ENCODE assay signal across 12 cellular contexts in the genomic region with DNA sequence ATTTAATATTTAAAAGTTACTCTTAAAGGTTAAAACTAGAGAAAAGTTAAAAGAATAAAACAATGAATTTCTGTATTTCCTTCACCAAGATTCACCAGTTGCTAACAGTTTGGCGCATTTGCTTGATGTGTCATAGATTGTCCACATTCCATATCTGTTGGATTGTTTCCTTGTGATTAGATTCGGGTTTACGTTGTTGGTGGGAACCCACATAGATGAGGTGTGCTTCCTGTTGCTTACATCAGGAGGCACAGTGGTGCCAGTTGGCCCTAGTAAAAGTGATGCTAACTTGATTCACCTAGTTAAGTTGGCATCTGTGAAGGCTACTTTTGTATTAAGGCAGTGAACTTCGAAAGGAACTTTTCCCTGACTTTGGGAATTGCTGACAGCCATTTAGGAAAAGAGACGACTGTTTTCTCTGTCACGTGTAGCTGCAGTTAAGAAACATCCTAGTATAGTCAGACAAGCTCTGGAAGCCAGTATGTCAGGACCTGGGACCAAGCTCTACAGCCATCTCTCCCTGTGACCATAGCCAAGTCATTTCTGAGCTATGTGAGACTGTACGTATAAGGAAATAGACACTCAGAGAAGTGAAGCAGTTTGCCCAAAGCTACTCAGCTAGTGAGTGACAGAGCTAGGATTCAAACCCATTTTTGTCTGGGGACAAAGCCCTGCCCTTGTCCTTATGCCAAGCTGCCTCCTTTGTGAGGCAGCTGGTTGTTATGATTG. TPM values are rescaled to one million over a fixed set of nuclear protein-coding genes. Genes with fewer than 3 reads are reported as not detected.
DNase-seq lines count a peak whose midpoint lies in the region; ATAC-seq and TF ChIP-seq lines count a peak whose summit lies in the region.
"Had no signal": no experiment of that assay in that cellular context is flagged by ENCODE, and none has a peak within 500 bp of the region (broad histone marks: within the 10 kb centered on the region; RNA-seq: fewer than 3 reads in every experiment).

No MANE protein-coding gene starts in this region.

- TF ChIP-seq EP300 in tibial nerve (IDR thresholded peaks at IDR 0.05), result no peak

- H3K27ac ChIP-seq in tibial nerve, result peak overlapping the region in 1 of 4 donors; percentile 2
- H3K27ac ChIP-seq: 22Rv1 had no signal

- H3K4me1 Mint-ChIP-seq in stimulated activated naive B cell treated with anti-CD40 and anti-IgM and Interleukin-4, amounts not matched to agents 10 μg/mL and 1 μg/mL and 100 μg/mL, for 72 hours, result peaks cover 29 to 49% of the 10 kb centered on the region in 2 donors

- no peaks in the 10 kb centered on the region for H3K36me3 ChIP-seq in tibial nerve

- peak; percentile 2 for TF ChIP-seq CTCF in fibroblast of pulmonary artery (IDR thresholded peaks at IDR 0.05; ENCODE audit: low read length, missing control alignments)
- TF ChIP-seq CTCF in tibial nerve (IDR thresholded peaks at IDR 0.05), result no peak

- ATAC-seq in stimulated activated naive B cell treated with anti-CD40 and anti-IgM and Interleukin-4, amounts not matched to agents 10 μg/mL and 1 μg/mL and 100 μg/mL, for 72 hours (replicated peaks), result no peak
- no peak for ATAC-seq in GM21737 (IDR thresholded peaks at IDR 0.05; ENCODE audit: unreplicated experiment)

- no peaks in the 10 kb centered on the region for H3K27me3 Mint-ChIP-seq in stimulated activated naive B cell treated with anti-CD40 and anti-IgM and Interleukin-4, amounts not matched to agents 10 μg/mL and 1 μg/mL and 100 μg/mL, for 72 hours

- H3K4me1 ChIP-seq in tibial nerve, result peaks cover 0 to 24% (median 4%) of the 10 kb centered on the region in 4 donors

- 74 to 85% methylated on average over 7 of the region's 7 CpGs for WGBS in tibial nerve, 2 donors

- no peak overlapping the region for H3K4me3 ChIP-seq in fibroblast of pulmonary artery (replicated peaks; ENCODE audit: low read depth, low read length)
- H3K4me3 ChIP-seq in tibial nerve, result no peak overlapping the region

- peak overlapping the region; percentile 59 for H3K27ac Mint-ChIP-seq in stimulated activated naive B cell treated with anti-CD40 and anti-IgM and Interleukin-4, amounts not matched to agents 10 μg/mL and 1 μg/mL and 100 μg/mL, for 72 hours

- H3K36me3 Mint-ChIP-seq in stimulated activated naive B cell treated with anti-CD40 and anti-IgM and Interleukin-4, amounts not matched to agents 10 μg/mL and 1 μg/mL and 100 μg/mL, for 72 hours, result peaks cover 3 to 17% of the 10 kb centered on the region in 2 donors

- DNase-seq in DMS 273 (lab: John Stamatoyannopoulos, UW; ENCODE audit: unreplicated experiment), result peak; percentile 19
- no peak for DNase-seq in DMS 273 treated with DMSO at 0.1 percent for 48 hours (lab: John Stamatoyannopoulos, UW)
- DNase-seq in T1000 (lab: John Stamatoyannopoulos, UW), result peak; percentile 29
- DNase-seq in fibroblast of pulmonary artery (ENCODE audit: low read depth), result peak; percentile 89
- DNase-seq in stimulated activated naive B cell treated with anti-CD40 and anti-IgM and Interleukin-4, amounts not matched to agents 10 μg/mL and 1 μg/mL and 100 μg/mL, for 72 hours, result no peak
- DNase-seq in tibial nerve (ENCODE audit: low spot score in 2 of 2), result no peak
- no peak for DNase-seq in amygdala (lab: John Stamatoyannopoulos, UW)
- DNase-seq: activated effector memory CD4-positive, alpha-beta T cell treated with Interleukin-2 at 50 U/mL for 16 hours; KBM-7; stimulated activated CD4-positive, alpha-beta T cell treated with anti-CD3 and anti-CD28 coated beads, Interleukin-4, amount 100 ng/mL, for 4 hours had no signal

- TF ChIP-seq POLR2A in tibial nerve (IDR thresholded peaks at IDR 0.05), result no peak

- H3K4me3 Mint-ChIP-seq in stimulated activated naive B cell treated with anti-CD40 and anti-IgM and Interleukin-4, amounts not matched to agents 10 μg/mL and 1 μg/mL and 100 μg/mL, for 72 hours, result no peak overlapping the region

- no peaks in the 10 kb centered on the region for H3K9me3 Mint-ChIP-seq in stimulated activated naive B cell treated with anti-CD40 and anti-IgM and Interleukin-4, amounts not matched to agents 10 μg/mL and 1 μg/mL and 100 μg/mL, for 72 hours

- H3K9me3 ChIP-seq in tibial nerve, result no peaks in the 10 kb centered on the region

- no peaks in the 10 kb centered on the region for H3K27me3 ChIP-seq in tibial nerve

RNA-seq across cellular contexts. Expression of gene PPARD, which starts 49.0 kb away (rescaled TPM):
- 10 to 100 TPM; 10.0 to 15.3 (median 13.0) TPM for total RNA-seq in tibial nerve

Comparison
In these comparisons a context has a peak if more than half of its experiments do, and no peak if none do; other contexts are left out.
1. DNase-seq: peak in DMS 273 (single experiment), T1000 (single experiment) and fibroblast of pulmonary artery (single experiment); none in DMS 273 treated with DMSO at 0.1 percent for 48 hours (single experiment), stimulated activated naive B cell treated with anti-CD40 and anti-IgM and Interleukin-4, amounts not matched to agents 10 μg/mL and 1 μg/mL and 100 μg/mL, for 72 hours (single experiment), tibial nerve (0 of 2) and amygdala (0 of 56).